Comparison of ENCODE assay signal across 8 cellular contexts in the genomic region with DNA sequence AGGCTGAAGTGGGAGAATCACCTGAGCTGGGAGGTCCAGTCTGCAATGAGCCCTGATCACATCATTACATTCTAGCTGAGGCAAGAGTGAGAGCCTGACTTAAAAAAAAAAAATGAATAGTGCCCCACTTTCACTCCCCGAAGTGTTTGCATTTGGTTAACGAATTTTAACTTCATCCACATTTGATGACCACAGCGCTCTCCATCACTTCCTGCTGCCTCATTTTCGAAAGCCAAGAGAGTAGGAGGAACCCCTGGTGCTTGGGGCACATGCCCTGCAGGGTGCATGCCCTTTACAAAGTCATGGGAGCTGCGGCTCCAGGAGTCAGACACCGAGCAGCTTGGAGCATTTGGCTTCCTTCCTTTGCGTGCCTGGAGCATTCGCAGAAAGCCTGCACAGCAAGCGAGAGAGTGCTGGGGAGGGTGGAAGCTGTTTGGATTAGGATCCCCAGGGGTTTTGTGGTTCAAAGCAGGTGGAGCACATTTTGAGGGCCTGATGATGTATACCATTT.
A peak's percentile ranks its signal among the peaks of the same experiment; 100 is the strongest.
DNase-seq lines count a peak whose midpoint lies in the region; ATAC-seq and TF ChIP-seq lines count a peak whose summit lies in the region.
"Not testable (repeated sequence)": the region's sequence is repeated elsewhere in the genome, so short reads cannot be mapped to it uniquely, and the experiment has no call there.

No MANE protein-coding gene starts in this region.

- ATAC-seq in GM18867 (IDR thresholded peaks at IDR 0.05; ENCODE audit: unreplicated experiment) = peak; percentile 81
- ATAC-seq in GM21737 (IDR thresholded peaks at IDR 0.05; ENCODE audit: unreplicated experiment) = peak; percentile 77
- peak; percentile 80 for ATAC-seq in HG03108 (IDR thresholded peaks at IDR 0.05; ENCODE audit: unreplicated experiment)
- ATAC-seq in naive B cell (ENCODE audit: low read depth in 2 of 2) = peak; percentile 34 to 48

- not testable (repeated sequence) for H3K36me3 ChIP-seq in BJ (ENCODE audit: control insufficient read depth, insufficient read depth, low read length)

- H3K27ac Mint-ChIP-seq in naive B cell = peak overlapping the region in 2 of 6 donors; percentile 69 to 76

- peak; percentile 61 for DNase-seq in BJ (ENCODE audit: low read depth)
- peak; percentile 82 for DNase-seq in NCI-H1092 (lab: John Stamatoyannopoulos, UW)
- peak; percentile 9 for DNase-seq in RPMI8226
- peak; percentile 75 for DNase-seq in dedifferentiated amniotic fluid mesenchymal stem cell (ENCODE audit: extremely low spot score)
- not testable (repeated sequence) for DNase-seq in naive B cell

- not testable (repeated sequence) for TF ChIP-seq CTCF in BJ (IDR thresholded peaks at IDR 0.05; ENCODE audit: insufficient read depth, low read depth, low read length)

- H3K36me3 Mint-ChIP-seq in naive B cell = not testable (repeated sequence)

- H3K9me3 Mint-ChIP-seq in naive B cell = not testable (repeated sequence)

- not testable (repeated sequence) for H3K27me3 ChIP-seq in BJ (ENCODE audit: control insufficient read depth, insufficient read depth, low read length)

- POLR2A ChIA-PET in BJ (lab: Charles Lee) = not testable (repeated sequence)

- CTCF ChIA-PET in BJ (lab: Yijun Ruan, JAX) = not testable (repeated sequence)

- H3K4me3 Mint-ChIP-seq in naive B cell = peak overlapping the region in 1 of 8 donors; percentile 57

- not testable (repeated sequence) for H3K4me3 ChIP-seq in BJ (ENCODE audit: low read depth, low read length)

- not testable (repeated sequence) for H3K27me3 Mint-ChIP-seq in naive B cell

- not testable (repeated sequence) for H3K4me1 Mint-ChIP-seq in naive B cell
